ENCODE assay signal across 18 cellular contexts in the genomic region with DNA sequence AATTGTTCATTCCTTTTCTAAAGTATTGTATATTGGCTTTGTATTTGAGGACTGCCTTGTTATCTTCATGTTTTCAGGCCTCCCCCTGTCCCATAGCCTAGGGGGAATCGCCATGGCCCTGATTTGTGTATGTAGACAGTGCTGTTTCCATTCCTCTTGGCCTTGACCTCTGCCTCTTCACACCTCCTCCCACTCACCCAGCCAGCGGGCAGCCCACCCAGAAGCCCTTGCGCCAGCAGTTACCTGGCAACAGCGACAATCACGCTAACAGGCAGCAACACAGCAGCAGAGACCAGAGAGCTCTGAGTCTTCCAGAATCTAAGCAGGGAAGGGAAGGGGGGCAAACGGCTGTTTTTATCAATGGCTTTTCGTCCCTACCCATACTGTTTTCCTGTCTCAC. TPM values are rescaled to one million over a fixed set of nuclear protein-coding genes. Genes with fewer than 3 reads are reported as not detected.
A peak's percentile ranks its signal among the peaks of the same experiment; 100 is the strongest.
DNase-seq lines count a peak whose midpoint lies in the region; ATAC-seq and TF ChIP-seq lines count a peak whose summit lies in the region.
"Had no signal": no experiment of that assay in that cellular context is flagged by ENCODE, and none has a peak within 500 bp of the region (broad histone marks: within the 10 kb centered on the region; RNA-seq: fewer than 3 reads in every experiment).

No MANE protein-coding gene starts in this region.

- peaks cover 7 to 9% of the 10 kb centered on the region in 2 experiments for H3K4me1 Mint-ChIP-seq in H9
- H3K4me1 Mint-ChIP-seq in mesothelial cell of epicardium, result peaks cover 10% of the 10 kb centered on the region
- H3K4me1 Mint-ChIP-seq: memory B cell had no signal

- H3K56ac ChIP-seq in H9 (ENCODE audit: insufficient read length, low read depth, low read length), result no peak overlapping the region

- H3K27ac ChIP-seq in H9 (ENCODE audit: insufficient read length, low read depth, low read length), result no peak overlapping the region
- H3K27ac ChIP-seq: HL-60, PC-9 had no signal

- peaks cover 9 to 18% of the 10 kb centered on the region in 2 experiments for H3K9me3 Mint-ChIP-seq in H9
- peaks cover 8% of the 10 kb centered on the region for H3K9me3 Mint-ChIP-seq in mesothelial cell of epicardium
- H3K9me3 Mint-ChIP-seq: memory B cell had no signal

- no peak overlapping the region for H3K4me2 ChIP-seq in H9 (ENCODE audit: insufficient read depth, insufficient read length, low read length)
- H3K4me2 ChIP-seq: PC-9 had no signal

- H3K4me1 ChIP-seq in H9 (ENCODE audit: insufficient read depth, low read length), result no peaks in the 10 kb centered on the region

- no CpG with 5 or more reads among the region's 7 CpGs for WGBS in H9 (ENCODE audit: extremely low coverage, insufficient read length, low lambda C conversion rate)

- no peak overlapping the region for H2BK15ac ChIP-seq in H9 (ENCODE audit: low read depth, low read length)

- H3K27me3 Mint-ChIP-seq in H9 (ENCODE audit: low read depth), result peaks cover 3% of the 10 kb centered on the region
- no peaks in the 10 kb centered on the region for H3K27me3 Mint-ChIP-seq in mesothelial cell of epicardium (ENCODE audit: low read depth)

- H3K79me1 ChIP-seq in H9 (ENCODE audit: insufficient read depth, low read depth, low read length, poor library complexity, severe bottlenecking), result no peaks in the 10 kb centered on the region

- no peaks in the 10 kb centered on the region for H3K79me2 ChIP-seq in H9 (ENCODE audit: insufficient read depth, low read length)

- H4K8ac ChIP-seq in H9 (replicated peaks; ENCODE audit: insufficient read length, low read depth, low read length), result no peak overlapping the region

- H2BK12ac ChIP-seq in H9 (ENCODE audit: insufficient read length, low read depth, low read length), result no peak overlapping the region

- no peaks in the 10 kb centered on the region for H3K9me3 ChIP-seq in H9 (ENCODE audit: control insufficient read depth, low read depth, low read length)

- no peak overlapping the region for H2BK5ac ChIP-seq in H9 (ENCODE audit: insufficient read length, low read length)

- H2AK5ac ChIP-seq in H9 (ENCODE audit: insufficient read length, low read length), result no peak overlapping the region

- H3K4ac ChIP-seq in H9 (ENCODE audit: low read depth, low read length), result no peak overlapping the region

- no peaks in the 10 kb centered on the region for H3K27me3 ChIP-seq in H9 (ENCODE audit: insufficient read depth, low read length)

- no peak overlapping the region for H3K9ac ChIP-seq in H9 (ENCODE audit: extremely low read depth, insufficient read length, low read length)

- no peaks in the 10 kb centered on the region for H3K23me2 ChIP-seq in H9 (ENCODE audit: insufficient read length, low read depth, low read length, poor library complexity, severe bottlenecking)

- H3T11ph ChIP-seq in H9 (ENCODE audit: low read length), result no peak overlapping the region

- H2BK120ac ChIP-seq in H9 (ENCODE audit: low read depth, low read length, poor library complexity, severe bottlenecking), result no peak overlapping the region

- no peak for ATAC-seq in GM19467 (IDR thresholded peaks at IDR 0.05; ENCODE audit: unreplicated experiment)

- H4K91ac ChIP-seq in H9 (ENCODE audit: insufficient read length, low read depth, low read length), result no peak overlapping the region

- no peak for TF ChIP-seq CTCF in H9 (conservative IDR thresholded peaks at IDR 0.05)
- TF ChIP-seq CTCF in mesothelial cell of epicardium (IDR thresholded peaks at IDR 0.05; ENCODE audit: unreplicated experiment), result no peak

- no peak overlapping the region for H4K5ac ChIP-seq in H9 (ENCODE audit: insufficient read length, low read depth, low read length)

- DNase-seq in Daoy (ENCODE audit: low read depth) (peak; percentile 32), H9 (peak; percentile 69), SHP77 treated with DMSO at 0.1 percent for 48 hours (lab: John Stamatoyannopoulos, UW) (peak; percentile 14), mesothelial cell of epicardium (ENCODE audit: low spot score in 2 of 2, unreplicated experiment in 2 of 2) (no peak), T-helper 9 cell (no peak), NCI-H1930 (lab: John Stamatoyannopoulos, UW) (no peak)
- DNase-seq in activated naive CD4-positive, alpha-beta T cell treated with anti-CD3 and anti-CD28 coated beads, Interleukin-2, amount 50 U/mL, for 16 hours, result no peak
- DNase-seq: activated CD4-positive, CD25-positive, alpha-beta regulatory T cell; activated T-cell treated with anti-CD3 and anti-CD28 coated beads for 4 hours; amniotic stem cell; cortex of kidney; NCI-H2107; PC-9; stimulated activated CD4-positive, alpha-beta T cell treated with anti-CD3 and anti-CD28 coated beads, Interleukin-2, amount 100 ng/mL, for 24 hours had no signal

- H3K27ac Mint-ChIP-seq in H9, result no peak overlapping the region
- peak overlapping the region; percentile 31 for H3K27ac Mint-ChIP-seq in mesothelial cell of epicardium
- H3K27ac Mint-ChIP-seq: memory B cell had no signal

- no peak overlapping the region for H3K4me3 Mint-ChIP-seq in H9
- H3K4me3 Mint-ChIP-seq in mesothelial cell of epicardium, result no peak overlapping the region
- H3K4me3 Mint-ChIP-seq: memory B cell had no signal

- H4K20me1 ChIP-seq in H9 (ENCODE audit: control insufficient read depth, insufficient read depth, insufficient read length), result no peaks in the 10 kb centered on the region

- H3K23ac ChIP-seq in H9 (ENCODE audit: insufficient read length, low read depth, low read length), result no peak overlapping the region

- H3K18ac ChIP-seq in H9 (ENCODE audit: insufficient read length, low read depth, low read length), result no peak overlapping the region

- peaks cover 3 to 15% (median 4%) of the 10 kb centered on the region in 3 experiments; a peak in 5 of 7 replicates for H3K36me3 Mint-ChIP-seq in H9 (ENCODE audit: insufficient read depth in 1 of 3, low read depth in 3 of 3)
- H3K36me3 Mint-ChIP-seq in mesothelial cell of epicardium, result no peaks in the 10 kb centered on the region
- H3K36me3 Mint-ChIP-seq: memory B cell had no signal

- no peak overlapping the region for H2BK20ac ChIP-seq in H9 (ENCODE audit: low read depth, low read length, poor library complexity, severe bottlenecking)

- no peak overlapping the region for H2AFZ ChIP-seq in H9 (ENCODE audit: low read length)
- H2AFZ ChIP-seq: PC-9 had no signal

- no peak overlapping the region for H3K14ac ChIP-seq in H9 (ENCODE audit: insufficient read depth, low read length)

RNA-seq across cellular contexts. Expression of a gene that starts 50.0 kb away (rescaled TPM):
- total RNA-seq in Daoy (2014; rRNA removed; shearing (Covaris generic)), result 2.8 and 4.1 TPM in 2 replicates
- total RNA-seq in H9 (2021), result 1.1 and 2.4 TPM in 2 replicates
- 3.9 to 5.8 TPM (median 4.9 TPM) in 3 replicates for total RNA-seq in mesothelial cell of epicardium

RNA-seq across cellular contexts. Expression of a gene that starts 55.2 kb away (rescaled TPM):
- not detected in 2 replicates for total RNA-seq in Daoy (2014; rRNA removed; shearing (Covaris generic))
- total RNA-seq in H9 (2021) (0.07 TPM in 1 of 2 replicates, not detected in the other), mesothelial cell of epicardium (not detected in 3 replicates)
- total RNA-seq: PC-9, pulmonary artery endothelial cell had no signal

Comparison
In these comparisons a context has a peak if more than half of its experiments do, and no peak if none do; other contexts are left out.
1. DNase-seq: peak in Daoy (single experiment), H9 (single experiment) and SHP77 treated with DMSO at 0.1 percent for 48 hours (single experiment); none in mesothelial cell of epicardium (0 of 2), T-helper 9 cell (single experiment), activated naive CD4-positive, alpha-beta T cell treated with anti-CD3 and anti-CD28 coated beads, Interleukin-2, amount 50 U/mL, for 16 hours (single experiment) and NCI-H1930 (0 of 2).